17 cellular contexts compared by ENCODE assay signal in genomic region chr14:30573203-30573814, GRCh38. TPM values are rescaled to one million over a fixed set of nuclear protein-coding genes. Genes with fewer than 3 reads are reported as not detected.
DNase-seq lines count a peak whose midpoint lies in the region; ATAC-seq, FAIRE-seq and TF ChIP-seq lines count a peak whose summit lies in the region.
"Had no signal": no experiment of that assay in that cellular context is flagged by ENCODE, and none has a peak within 500 bp of the region (broad histone marks: within the 10 kb centered on the region; RNA-seq: fewer than 3 reads in every experiment).

No MANE protein-coding gene starts in this region.

- no peak for TF ChIP-seq POLR2A in endothelial cell of umbilical vein (IDR thresholded peaks at IDR 0.05; ENCODE audit: low read depth, low read length)

- dilution Hi-C loops in endothelial cell of umbilical vein (cut with MboI; ENCODE audit: extremely low pct_ligation_motif_present, low sequenced_read_pairs): no loop called here

- POLR2A ChIA-PET in endothelial cell of umbilical vein (lab: Charles Lee): no interaction called here

- H2AFZ ChIP-seq in GM23248 (no peak overlapping the region), endothelial cell of umbilical vein (ENCODE audit: low read depth, low read length) (no peak overlapping the region)

- no peaks in the 10 kb centered on the region for H3K9me2 ChIP-seq in GM23248 (ENCODE audit: insufficient read depth)

- no peaks in the 10 kb centered on the region for H3K27me3 ChIP-seq in GM23248 (replicated peaks; ENCODE audit: insufficient read depth)
- H3K27me3 ChIP-seq in RWPE2 (ENCODE audit: insufficient read depth, poor library complexity, severe bottlenecking): no peaks in the 10 kb centered on the region
- no peaks in the 10 kb centered on the region for H3K27me3 ChIP-seq in endothelial cell of umbilical vein (ENCODE audit: control insufficient read depth in 2 of 2, insufficient read depth in 2 of 2, low read length in 2 of 2)
- H3K27me3 ChIP-seq: tibial artery had no signal

- no peaks in the 10 kb centered on the region for H3K36me3 ChIP-seq in GM23248 (ENCODE audit: low read depth)
- peaks cover 8% of the 10 kb centered on the region; the same call in 1 of the 2 replicates for H3K36me3 ChIP-seq in RWPE2 (ENCODE audit: low read depth)
- no peaks in the 10 kb centered on the region for H3K36me3 ChIP-seq in endothelial cell of umbilical vein (ENCODE audit: control insufficient read depth in 2 of 2, extremely low read depth in 1 of 2, insufficient read depth in 2 of 2, low read length in 2 of 2)
- H3K36me3 ChIP-seq: tibial artery had no signal

- no peaks in the 10 kb centered on the region for H3K9me3 ChIP-seq in GM23248 (ENCODE audit: low read depth)
- H3K9me3 ChIP-seq in RWPE2 (ENCODE audit: severe bottlenecking): no peaks in the 10 kb centered on the region
- H3K9me3 ChIP-seq in endothelial cell of umbilical vein (replicated peaks; ENCODE audit: control insufficient read depth, insufficient read depth, low read length): no peaks in the 10 kb centered on the region
- H3K9me3 ChIP-seq: tibial artery had no signal

- in situ Hi-C loops in GM23248 (cut with MboI): no loop called here

- peaks cover 100% of the 10 kb centered on the region for H3K79me2 ChIP-seq in GM23248 (ENCODE audit: insufficient read depth)
- H3K79me2 ChIP-seq in endothelial cell of umbilical vein (ENCODE audit: control insufficient read depth, insufficient read depth, low read length): peaks cover 100% of the 10 kb centered on the region

- peaks cover 8% of the 10 kb centered on the region; the same call in 1 of the 2 replicates for H3F3A ChIP-seq in GM23248 (ENCODE audit: insufficient read depth)

- H3K9me1 ChIP-seq in endothelial cell of umbilical vein (replicated peaks; ENCODE audit: control insufficient read depth, extremely low read depth, insufficient read depth, low read length): peaks cover 2% of the 10 kb centered on the region

- H3K4me1 ChIP-seq in GM23248 (ENCODE audit: insufficient read depth) (peaks cover 23% of the 10 kb centered on the region), RWPE2 (ENCODE audit: insufficient read depth, poor library complexity, severe bottlenecking) (peaks cover 15% of the 10 kb centered on the region), endothelial cell of umbilical vein (ENCODE audit: control insufficient read depth, extremely low read depth, insufficient read depth, low read length) (peaks cover 11% of the 10 kb centered on the region)

- TF ChIP-seq CTCF in RWPE2 (IDR thresholded peaks at IDR 0.05; ENCODE audit: poor library complexity, severe bottlenecking) (no peak), endothelial cell of umbilical vein (IDR thresholded peaks at IDR 0.05; ENCODE audit: extremely low read depth in 1 of 2, insufficient read depth in 1 of 2, low read depth in 1 of 2, low read length in 2 of 2) (no peak)

- no peak overlapping the region for H3K4me3 ChIP-seq in GM23248
- H3K4me3 ChIP-seq in RWPE2 (ENCODE audit: severe bottlenecking): no peak overlapping the region
- no peak overlapping the region for H3K4me3 ChIP-seq in endothelial cell of umbilical vein (replicated peaks in 1 of 3; ENCODE audit: insufficient read depth in 1 of 3, low read depth in 1 of 3, low read length in 3 of 3)
- H3K4me3 ChIP-seq: coronary artery, tibial artery had no signal

- CTCF ChIA-PET in endothelial cell of umbilical vein (lab: Charles Lee): interaction anchor here (1.4 kb wide), 1 partner anchor 198 kb away, joined by 3 read pairs; no protein-coding TSS in a partner anchor

- H3K4me2 ChIP-seq in GM23248 (ENCODE audit: unreplicated experiment) (no peak overlapping the region), endothelial cell of umbilical vein (ENCODE audit: insufficient read depth, low read length) (peak overlapping the region; percentile 24)

- H4K20me1 ChIP-seq in GM23248 (ENCODE audit: insufficient read depth) (peaks cover 18% of the 10 kb centered on the region; the same call in 1 of the 2 replicates), endothelial cell of umbilical vein (replicated peaks; ENCODE audit: control insufficient read depth, extremely low read depth, insufficient read depth, low read length) (peaks cover 4% of the 10 kb centered on the region)

- no peak for FAIRE-seq in endothelial cell of umbilical vein (lab: Jason Lieb, UNC)
- FAIRE-seq: D721Med, islet of Langerhans had no signal

- BruUV-seq in endothelial cell of umbilical vein (replicated peaks; lab: Mats Ljungman, UMichigan): no TSS peak

- ATAC-seq in RWPE2 (ENCODE audit: low read depth): peak; percentile 42; the same call in 1 of the 3 replicates

- H3K27ac ChIP-seq in GM23248 (no peak overlapping the region), RWPE2 (ENCODE audit: poor library complexity, severe bottlenecking) (no peak overlapping the region), endothelial cell of umbilical vein (ENCODE audit: insufficient read depth, low read depth, low read length) (peak overlapping the region; percentile 23)
- H3K27ac ChIP-seq: coronary artery, tibial artery had no signal

- no peak overlapping the region for H3K9ac ChIP-seq in GM23248
- H3K9ac ChIP-seq in endothelial cell of umbilical vein (replicated peaks; ENCODE audit: extremely low read depth, insufficient read depth, low read length): no peak overlapping the region

- 95 to 99% methylated on average over 5 of the region's 5 CpGs for WGBS in GM23248 (ENCODE audit: low coverage in 1 of 2, low lambda C conversion rate in 2 of 2, missing lambda C conversion rate in 2 of 2), 2 experiments

- intact Hi-C loops in endothelial cell of umbilical vein (cut with micrococcal nuclease): no loop called here

- peak; percentile 37 for DNase-seq in GM23248
- DNase-seq in RWPE2 (ENCODE audit: low spot score): no peak
- DNase-seq in endothelial cell of umbilical vein (ENCODE audit: low read depth, low spot score): peak; percentile 63
- peak; percentile 27 for DNase-seq in mucosa of gallbladder (ENCODE audit: low spot score)
- no peak for DNase-seq in GF-D8 (lab: John Stamatoyannopoulos, UW)
- no peak for DNase-seq in mesenteric fat pad (ENCODE audit: low spot score)
- no peak for DNase-seq in T1000 (lab: John Stamatoyannopoulos, UW)
- no peak for DNase-seq in cerebellum (ENCODE audit: low spot score)
- DNase-seq: activated B cell treated with CpG ODN at 0.5 μM for 24 hours; activated CD8-positive, alpha-beta memory T cell treated with anti-CD3 and anti-CD28 coated beads, Interleukin-2, amount 50 U/mL, for 4 hours; activated naive CD8-positive, alpha-beta T cell treated with anti-CD3 and anti-CD28 coated beads, Interleukin-2, amount 10 ng/mL, durations not matched to agents 7 days and 5 days; NCI-H1417 treated with DMSO at 0.1 percent for 48 hours; stimulated activated CD8-positive, alpha-beta memory T cell treated with anti-CD3 and anti-CD28 coated beads, Interleukin-4, amount 100 ng/mL, for 48 hours; tibial artery had no signal

TF ChIP-seq in endothelial cell of umbilical vein, 7 proteins besides CTCF, POLR2A, EP300 and RAD21:
- TF ChIP-seq, protein P1, sequence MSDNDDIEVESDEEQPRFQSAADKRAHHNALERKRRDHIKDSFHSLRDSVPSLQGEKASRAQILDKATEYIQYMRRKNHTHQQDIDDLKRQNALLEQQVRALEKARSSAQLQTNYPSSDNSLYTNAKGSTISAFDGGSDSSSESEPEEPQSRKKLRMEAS (IDR thresholded peaks at IDR 0.05; ENCODE audit: insufficient read depth, insufficient read length): no peak
- TF ChIP-seq MYC (IDR thresholded peaks at IDR 0.05; ENCODE audit: low read depth, low read length): no peak
- no peak for TF ChIP-seq JUN (IDR thresholded peaks at IDR 0.05; ENCODE audit: borderline replicate concordance, insufficient read depth, insufficient read length, low read depth)
- TF ChIP-seq GATA2 (IDR thresholded peaks at IDR 0.05; ENCODE audit: insufficient read depth, insufficient read length, low read depth, low read length): no peak
- no peak for TF ChIP-seq POLR2AphosphoS5 (IDR thresholded peaks at IDR 0.05; ENCODE audit: insufficient read depth, low read depth, low read length)
- peak; percentile 15 for TF ChIP-seq FOS (IDR thresholded peaks at IDR 0.05; ENCODE audit: borderline replicate concordance, insufficient read depth, low read length)
- TF ChIP-seq EZH2 (IDR thresholded peaks at IDR 0.05; ENCODE audit: borderline replicate concordance, low read depth, low read length, severe bottlenecking): no peak

RNA-seq across cellular contexts. Expression of gene G2E3, which starts 14.4 kb away (rescaled TPM):
- 11.2 and 12.6 TPM in 2 replicates for total RNA-seq in GM23248 (2014; rRNA removed; shearing (Covaris generic))
- polyA plus RNA-seq in GM23248 (2016; fragmentation: Nextera tagmentation; extraction: Ambion mirVana) (24.4 and 26.5 TPM in 2 replicates), endothelial cell of umbilical vein (3.2 and 4.2 TPM in 2 replicates)
- total RNA-seq in endothelial cell of umbilical vein (26.6 and 34.8 TPM in 2 replicates), mucosa of gallbladder (17.0 TPM), mesenteric fat pad (16.8 TPM), cerebellum (47.9 TPM)
- polyA plus RNA-seq in endothelial cell of umbilical vein (2011; cell fraction: cytosol; rRNA removed): 5.9 and 6.2 TPM in 2 replicates
- 13.3 and 20.1 TPM in 2 replicates for polyA plus RNA-seq in endothelial cell of umbilical vein (2011; cell fraction: nucleus; rRNA removed)
- polyA plus RNA-seq in endothelial cell of umbilical vein (2012): 12.5 and 19.0 TPM in 2 replicates
- polyA minus RNA-seq in endothelial cell of umbilical vein: 6.9 and 10.6 TPM in 2 replicates
- polyA minus RNA-seq in endothelial cell of umbilical vein (2011; cell fraction: cytosol; rRNA and poly(A)+ RNA removed): 17.3 TPM
- polyA minus RNA-seq in endothelial cell of umbilical vein (2011; cell fraction: nucleus; rRNA and poly(A)+ RNA removed): 23.6 and 35.8 TPM in 2 replicates

RNA-seq across cellular contexts. Expression of gene SCFD1, which starts 48.8 kb away (rescaled TPM):
- total RNA-seq in GM23248 (2014; rRNA removed; shearing (Covaris generic)): 78.7 and 92.3 TPM in 2 replicates
- polyA plus RNA-seq in GM23248 (2016; fragmentation: Nextera tagmentation; extraction: Ambion mirVana) (114 and 117 TPM in 2 replicates), endothelial cell of umbilical vein (17.5 and 21.3 TPM in 2 replicates)
- total RNA-seq in endothelial cell of umbilical vein (50.4 and 59.9 TPM in 2 replicates), mucosa of gallbladder (60.7 TPM), mesenteric fat pad (84.7 TPM), cerebellum (147 TPM)
- 24.6 and 24.7 TPM in 2 replicates for polyA plus RNA-seq in endothelial cell of umbilical vein (2011; cell fraction: cytosol; rRNA removed)
- 76.9 and 91.5 TPM in 2 replicates for polyA plus RNA-seq in endothelial cell of umbilical vein (2011; cell fraction: nucleus; rRNA removed)
- polyA plus RNA-seq in endothelial cell of umbilical vein (2012): 29.8 and 43.8 TPM in 2 replicates
- polyA minus RNA-seq in endothelial cell of umbilical vein: 43.8 and 46.9 TPM in 2 replicates
- 35.7 TPM for polyA minus RNA-seq in endothelial cell of umbilical vein (2011; cell fraction: cytosol; rRNA and poly(A)+ RNA removed)
- polyA minus RNA-seq in endothelial cell of umbilical vein (2011; cell fraction: nucleus; rRNA and poly(A)+ RNA removed): 141 and 215 TPM in 2 replicates

Comparison
In these comparisons a context has a peak if more than half of its experiments do, and no peak if none do; other contexts are left out.
1. DNase-seq: peak in GM23248 (single experiment), endothelial cell of umbilical vein (single experiment) and mucosa of gallbladder (single experiment); none in RWPE2 (single experiment), GF-D8 (single experiment), mesenteric fat pad (single experiment), T1000 (single experiment) and cerebellum (single experiment).